Comparison of ENCODE assay signal across 8 cellular contexts in the genomic region with DNA sequence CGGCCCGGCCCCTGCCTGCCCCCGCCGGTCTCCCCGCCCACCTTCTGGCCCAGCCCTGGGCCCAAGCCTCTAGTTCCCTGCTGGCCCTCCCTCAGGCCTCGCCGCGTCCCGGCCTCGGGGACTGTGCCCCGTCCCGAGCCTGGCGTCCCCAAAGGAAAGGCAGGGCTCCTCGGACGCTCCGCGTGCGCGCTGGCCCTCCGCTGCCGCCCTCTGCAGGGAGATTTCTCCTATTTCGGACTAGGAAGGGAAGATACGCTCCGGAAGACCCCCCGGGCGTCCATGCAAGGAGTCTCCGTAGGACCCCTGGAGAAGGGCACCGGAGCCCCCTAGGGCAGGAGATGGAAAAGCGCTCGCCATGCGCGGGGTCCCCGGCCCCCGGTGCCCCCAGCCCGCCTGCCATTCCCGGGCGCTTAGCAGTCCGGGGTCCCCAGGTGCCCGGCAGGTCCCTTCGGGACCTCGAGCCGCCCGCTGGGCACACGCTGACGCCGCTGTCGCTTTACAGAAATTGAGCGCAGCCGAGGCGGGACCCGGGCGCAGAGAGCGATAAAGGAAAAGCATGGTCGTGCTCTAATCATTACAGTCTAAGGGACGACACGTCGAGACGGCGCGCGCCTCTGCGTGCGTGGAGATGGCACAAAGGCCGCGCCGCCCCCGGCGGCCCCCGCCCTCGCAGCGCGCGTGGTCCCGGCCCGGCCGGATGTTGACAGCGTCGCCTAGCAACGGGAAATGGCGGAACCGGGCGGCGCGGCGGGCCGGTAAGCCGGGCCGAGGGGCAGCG. TPM values are rescaled to one million over a fixed set of nuclear protein-coding genes. Genes with fewer than 3 reads are reported as not detected.
DNase-seq lines count a peak whose midpoint lies in the region; ATAC-seq, FAIRE-seq and TF ChIP-seq lines count a peak whose summit lies in the region.

A gene with protein sequence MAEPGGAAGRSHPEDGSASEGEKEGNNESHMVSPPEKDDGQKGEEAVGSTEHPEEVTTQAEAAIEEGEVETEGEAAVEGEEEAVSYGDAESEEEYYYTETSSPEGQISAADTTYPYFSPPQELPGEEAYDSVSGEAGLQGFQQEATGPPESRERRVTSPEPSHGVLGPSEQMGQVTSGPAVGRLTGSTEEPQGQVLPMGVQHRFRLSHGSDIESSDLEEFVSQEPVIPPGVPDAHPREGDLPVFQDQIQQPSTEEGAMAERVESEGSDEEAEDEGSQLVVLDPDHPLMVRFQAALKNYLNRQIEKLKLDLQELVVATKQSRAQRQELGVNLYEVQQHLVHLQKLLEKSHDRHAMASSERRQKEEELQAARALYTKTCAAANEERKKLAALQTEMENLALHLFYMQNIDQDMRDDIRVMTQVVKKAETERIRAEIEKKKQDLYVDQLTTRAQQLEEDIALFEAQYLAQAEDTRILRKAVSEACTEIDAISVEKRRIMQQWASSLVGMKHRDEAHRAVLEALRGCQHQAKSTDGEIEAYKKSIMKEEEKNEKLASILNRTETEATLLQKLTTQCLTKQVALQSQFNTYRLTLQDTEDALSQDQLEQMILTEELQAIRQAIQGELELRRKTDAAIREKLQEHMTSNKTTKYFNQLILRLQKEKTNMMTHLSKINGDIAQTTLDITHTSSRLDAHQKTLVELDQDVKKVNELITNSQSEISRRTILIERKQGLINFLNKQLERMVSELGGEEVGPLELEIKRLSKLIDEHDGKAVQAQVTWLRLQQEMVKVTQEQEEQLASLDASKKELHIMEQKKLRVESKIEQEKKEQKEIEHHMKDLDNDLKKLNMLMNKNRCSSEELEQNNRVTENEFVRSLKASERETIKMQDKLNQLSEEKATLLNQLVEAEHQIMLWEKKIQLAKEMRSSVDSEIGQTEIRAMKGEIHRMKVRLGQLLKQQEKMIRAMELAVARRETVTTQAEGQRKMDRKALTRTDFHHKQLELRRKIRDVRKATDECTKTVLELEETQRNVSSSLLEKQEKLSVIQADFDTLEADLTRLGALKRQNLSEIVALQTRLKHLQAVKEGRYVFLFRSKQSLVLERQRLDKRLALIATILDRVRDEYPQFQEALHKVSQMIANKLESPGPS (plus strand): TSS at position 706 of the 778 bp plus-strand sequence. CDS start 21 bp downstream, at position 727.

- no peak for FAIRE-seq in D721Med (lab: Jason Lieb, UNC)
- FAIRE-seq in keratinocyte (lab: Jason Lieb, UNC) = no peak

- no peaks in the 10 kb centered on the region for H3K9me3 ChIP-seq in keratinocyte (ENCODE audit: control insufficient read depth, low read depth, low read length)

- dilution Hi-C loops in keratinocyte (cut with MboI; ENCODE audit: extremely low pct_ligation_motif_present, low sequenced_read_pairs) = no loop called here

- peak within 1 kb of the TSS; percentile 83 for H3K4me3 ChIP-seq in HFF-Myc (replicated peaks; ENCODE audit: low read depth, low read length)
- peak within 1 kb of the TSS; percentile 79 to 82 (median 81) for H3K4me3 ChIP-seq in keratinocyte (ENCODE audit: control insufficient read depth in 2 of 3, extremely low read depth in 1 of 3, insufficient read depth in 2 of 3, low read depth in 1 of 3, low read length in 3 of 3)

- TF ChIP-seq CTCF in D721Med (IDR thresholded peaks at IDR 0.05; ENCODE audit: insufficient read depth, missing control alignments) (no peak), HFF-Myc (IDR thresholded peaks at IDR 0.05; ENCODE audit: low read depth, low read length, missing control alignments) (no peak), keratinocyte (optimal IDR thresholded peaks at IDR 0.05 in 1 of 3, IDR thresholded peaks at IDR 0.05 in 1 of 3, conservative IDR thresholded peaks at IDR 0.05 in 1 of 3; ENCODE audit: extremely low read depth in 1 of 3, insufficient read depth in 2 of 3, low read length in 3 of 3) (peak in 1 of 3 experiments; percentile 38)

- DNase-seq in D721Med (ENCODE audit: insufficient read length, low spot score) (peak; percentile 67), HFF-Myc (ENCODE audit: extremely low read depth, low read depth) (no peak), NCI-H2171 treated with DMSO at 0.1 percent for 48 hours (lab: John Stamatoyannopoulos, UW) (peak; percentile 69), keratinocyte (ENCODE audit: low read depth, low spot score) (no peak)
- peak; percentile 37 for DNase-seq in activated CD4-positive, CD25-positive, alpha-beta regulatory T cell treated with anti-CD3 and anti-CD28 coated beads, Interleukin-2, amount 50 U/mL, for 16 hours (ENCODE audit: low read depth, low spot score)
- peak; percentile 79 for DNase-seq in central memory CD4-positive, alpha-beta T cell
- peak; percentile 65 for DNase-seq in stimulated activated CD4-positive, alpha-beta T cell treated with anti-CD3 and anti-CD28 coated beads, Interleukin-12 subunit alpha, Interleukin-12 subunit beta, amount 100 ng/mL, for 4 hours

- no peaks in the 10 kb centered on the region for H3K9me1 ChIP-seq in keratinocyte (ENCODE audit: control insufficient read depth, extremely low read depth, insufficient read depth, low read length)

- no peaks in the 10 kb centered on the region for H3K27me3 ChIP-seq in keratinocyte (ENCODE audit: control insufficient read depth, extremely low read depth, insufficient read depth, low read length)

- H3K79me2 ChIP-seq in keratinocyte (ENCODE audit: control insufficient read depth, insufficient read depth, low read length) = peaks cover 14% of the 10 kb centered on the region

- no peaks in the 10 kb centered on the region for H3K36me3 ChIP-seq in keratinocyte (ENCODE audit: control insufficient read depth in 2 of 2, extremely low read depth in 1 of 2, insufficient read depth in 2 of 2, low read length in 2 of 2)

- peaks cover 7% of the 10 kb centered on the region for H3K4me1 ChIP-seq in keratinocyte (ENCODE audit: control insufficient read depth, extremely low read depth, insufficient read depth, low read length)

- peak within 1 kb of the TSS; percentile 74 for H3K27ac ChIP-seq in keratinocyte (ENCODE audit: control insufficient read depth, insufficient read depth, low read length)

- peak within 1 kb of the TSS; percentile 96 for H2AFZ ChIP-seq in keratinocyte (ENCODE audit: control insufficient read depth, low read length)

- no peaks in the 10 kb centered on the region for H4K20me1 ChIP-seq in keratinocyte (ENCODE audit: control insufficient read depth, extremely low read depth, insufficient read depth, low read length)

- no peak for ATAC-seq in GM21526 (IDR thresholded peaks at IDR 0.05; ENCODE audit: low FRiP score, unreplicated experiment)

- peak within 1 kb of the TSS; percentile 96 for H3K4me2 ChIP-seq in keratinocyte (ENCODE audit: control insufficient read depth, extremely low read depth, insufficient read depth, low read depth, low read length)

- H3K9ac ChIP-seq in keratinocyte (ENCODE audit: control insufficient read depth, extremely low read depth, insufficient read depth, low read length) = peak within 1 kb of the TSS; percentile 89

RNA-seq across cellular contexts. Expression of the gene that starts here (rescaled TPM):
- polyA plus RNA-seq in keratinocyte = 1.9 to 2.4 TPM (median 2.2 TPM) in 3 replicates
- polyA plus RNA-seq in keratinocyte (2011; ENCODE audit: low read depth) = 2.0 TPM
- polyA plus RNA-seq in keratinocyte (2011; cell fraction: cytosol; rRNA removed) = 0.61 and 0.86 TPM in 2 replicates
- 5.0 and 9.9 TPM in 2 replicates for polyA plus RNA-seq in keratinocyte (2011; cell fraction: nucleus; rRNA removed)
- polyA plus RNA-seq in keratinocyte (2012; ENCODE audit: low replicate concordance) = 2.0 and 2.3 TPM in 2 replicates
- 1.7 to 3.2 TPM in 2 of 3 replicates, not detected in the other for polyA minus RNA-seq in keratinocyte
- 1.3 TPM for polyA minus RNA-seq in keratinocyte (2011; cell fraction: cytosol; rRNA and poly(A)+ RNA removed)
- polyA minus RNA-seq in keratinocyte (2011; cell fraction: nucleus; rRNA and poly(A)+ RNA removed) = 1.4 and 2.6 TPM in 2 replicates

Comparison
In these comparisons a context has a peak if more than half of its experiments do, and no peak if none do; other contexts are left out.
1. DNase-seq: peak in D721Med (single experiment), NCI-H2171 treated with DMSO at 0.1 percent for 48 hours (single experiment), activated CD4-positive, CD25-positive, alpha-beta regulatory T cell treated with anti-CD3 and anti-CD28 coated beads, Interleukin-2, amount 50 U/mL, for 16 hours (single experiment), central memory CD4-positive, alpha-beta T cell (single experiment) and stimulated activated CD4-positive, alpha-beta T cell treated with anti-CD3 and anti-CD28 coated beads, Interleukin-12 subunit alpha, Interleukin-12 subunit beta, amount 100 ng/mL, for 4 hours (single experiment); none in HFF-Myc (single experiment) and keratinocyte (single experiment).